8 cellular contexts compared by ENCODE assay signal in the genomic region with DNA sequence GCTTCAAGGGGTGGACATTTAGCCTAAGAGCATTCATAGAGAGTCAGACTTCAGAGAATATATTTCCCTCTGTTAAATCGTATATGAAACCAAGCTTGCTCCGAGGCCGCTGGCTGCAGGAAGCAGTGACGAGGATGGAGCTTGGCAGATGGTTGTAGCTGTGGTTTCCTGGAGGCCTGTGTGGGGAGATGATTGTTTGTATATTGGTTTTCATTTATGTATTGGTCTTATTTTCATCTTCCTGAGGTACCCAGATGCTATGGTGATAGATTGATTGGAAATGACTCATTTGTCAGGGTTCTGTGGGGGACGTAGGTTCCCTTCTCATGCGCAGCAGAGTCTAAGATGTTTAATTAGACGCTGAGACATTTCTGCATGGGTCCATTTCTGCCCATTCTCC. TPM values are rescaled to one million over a fixed set of nuclear protein-coding genes. Genes with fewer than 3 reads are reported as not detected.
DNase-seq lines count a peak whose midpoint lies in the region; ATAC-seq, FAIRE-seq and TF ChIP-seq lines count a peak whose summit lies in the region.

No MANE protein-coding gene starts in this region.

- no peak for ATAC-seq in HG02970 (IDR thresholded peaks at IDR 0.05; ENCODE audit: low FRiP score, unreplicated experiment)
- no peak for ATAC-seq in GM18520 (IDR thresholded peaks at IDR 0.05; ENCODE audit: unreplicated experiment)

- H3K4me3 ChIP-seq in Jurkat, Clone E6-1 (ENCODE audit: low read length), result no peak overlapping the region
- no peak overlapping the region for H3K4me3 ChIP-seq in fibroblast of villous mesenchyme (ENCODE audit: low read depth, low read length)

- DNase-seq in G401 (ENCODE audit: low spot score), result peak; percentile 79
- DNase-seq in Jurkat, Clone E6-1 (ENCODE audit: low read depth, low spot score), result peak; percentile 76
- peak; percentile 43 for DNase-seq in activated T-cell treated with anti-CD3 and anti-CD28 coated beads for 24 hours (ENCODE audit: low read depth)
- DNase-seq in fibroblast of villous mesenchyme (ENCODE audit: low read depth), result peak; percentile 10
- DNase-seq in stimulated activated CD8-positive, alpha-beta memory T cell treated with anti-CD3 and anti-CD28 coated beads, Interleukin-4, amount 100 ng/mL, for 24 hours (ENCODE audit: low read depth), result peak; percentile 35
- DNase-seq in D721Med (ENCODE audit: insufficient read length, low spot score), result no peak

- no peak for FAIRE-seq in D721Med (lab: Jason Lieb, UNC)

- TF ChIP-seq CTCF in fibroblast of villous mesenchyme (IDR thresholded peaks at IDR 0.05; ENCODE audit: insufficient read depth, low read depth, low read length), result no peak
- TF ChIP-seq CTCF in D721Med (IDR thresholded peaks at IDR 0.05; ENCODE audit: insufficient read depth, missing control alignments), result no peak

- in situ Hi-C loops in G401 (cut with HindIII; ENCODE audit: low sequenced_read_pairs), result no loop called here

RNA-seq across cellular contexts. Expression of a gene that starts 26.1 kb away (rescaled TPM):
- 5.3 and 5.5 TPM in 2 replicates for total RNA-seq in G401 (2014; rRNA removed; shearing (Covaris generic))
- not detected for polyA plus RNA-seq in Jurkat, Clone E6-1 (2012; ENCODE audit: insufficient read depth, insufficient read length)
- total RNA-seq in fibroblast of villous mesenchyme, result 3.9 and 5.2 TPM in 2 replicates
